ENCODE assay signal across 8 cellular contexts in the genomic region with DNA sequence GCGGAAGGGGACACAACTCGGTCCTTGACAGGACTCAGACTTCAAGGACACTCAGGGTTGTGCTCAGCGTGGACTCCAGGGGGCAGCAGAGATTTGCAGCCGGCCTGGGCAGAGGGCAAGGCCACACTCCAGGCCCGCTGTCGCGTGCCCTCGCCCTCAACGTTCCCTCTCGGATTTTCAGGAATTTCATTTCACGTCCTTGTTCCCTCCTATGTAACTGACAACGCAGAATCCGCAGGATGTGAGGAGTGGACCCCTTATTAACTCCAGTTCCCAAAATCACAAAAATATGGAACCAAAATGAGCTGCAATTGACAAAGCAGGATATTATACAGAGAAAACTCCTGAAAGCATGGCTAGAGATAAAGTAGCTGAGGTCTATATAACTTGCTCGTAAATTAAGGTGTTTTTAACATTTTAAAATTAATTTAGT.
DNase-seq lines count a peak whose midpoint lies in the region; ATAC-seq and TF ChIP-seq lines count a peak whose summit lies in the region.

No MANE protein-coding gene starts in this region.

- in situ Hi-C loops in T47D (cut with HindIII; ENCODE audit: low pct_unique_long_range_greater_than_20kb, low sequenced_read_pairs) = no loop called here

- DNase-seq in SIG-M5 treated with dmso at 0.1 percent for 504 hours (lab: John Stamatoyannopoulos, UW; ENCODE audit: unreplicated experiment) = peak; percentile 50
- DNase-seq in SIG-M5 (lab: John Stamatoyannopoulos, UW) = no peak
- DNase-seq in NCI-H146 treated with DMSO at 0.1 percent for 48 hours (lab: John Stamatoyannopoulos, UW; ENCODE audit: unreplicated experiment) = peak; percentile 76
- peak; percentile 30 to 69 for DNase-seq in T47D (ENCODE audit: low read depth in 1 of 2, low spot score in 1 of 2)
- peak; percentile 46 for DNase-seq in kidney glomerular epithelial cell (lab: John Stamatoyannopoulos, UW)
- DNase-seq in stimulated activated CD4-positive, alpha-beta T cell treated with anti-CD3 and anti-CD28 coated beads, Interleukin-2, amount 100 ng/mL, for 48 hours = peak; percentile 67 to 69

- H3K27ac ChIP-seq in VCaP = no peak overlapping the region

- ATAC-seq in HG02759 (IDR thresholded peaks at IDR 0.05; ENCODE audit: unreplicated experiment) = peak; percentile 99

- peak; percentile 99 for TF ChIP-seq CTCF in VCaP (conservative IDR thresholded peaks at IDR 0.05)
